ENCODE assay signal across 9 cellular contexts in genomic region chr14:67738740-67739504, GRCh38. TPM values are rescaled to one million over a fixed set of nuclear protein-coding genes. Genes with fewer than 3 reads are reported as not detected.
A peak's percentile ranks its signal among the peaks of the same experiment; 100 is the strongest.
DNase-seq lines count a peak whose midpoint lies in the region; ATAC-seq, FAIRE-seq and TF ChIP-seq lines count a peak whose summit lies in the region.
"Had no signal": no experiment of that assay in that cellular context is flagged by ENCODE, and none has a peak within 500 bp of the region (broad histone marks: within the 10 kb centered on the region; RNA-seq: fewer than 3 reads in every experiment).

No MANE protein-coding gene starts in this region.

- H3K4me3 ChIP-seq in SK-N-MC (no peak overlapping the region), thoracic aorta (no peak overlapping the region)

- no peaks in the 10 kb centered on the region for H3K9me3 ChIP-seq in SK-N-MC (ENCODE audit: low read depth, low read length)
- no peaks in the 10 kb centered on the region for H3K9me3 ChIP-seq in thoracic aorta

- no peak for FAIRE-seq in GM19239 (lab: Jason Lieb, UNC)

- H3K9ac ChIP-seq in SK-N-MC (ENCODE audit: insufficient read length), result no peak overlapping the region

- H3K27ac ChIP-seq in SK-N-MC (no peak overlapping the region), thoracic aorta (no peak overlapping the region)

- H3K36me3 ChIP-seq in SK-N-MC (ENCODE audit: insufficient read depth, low read length) (no peaks in the 10 kb centered on the region), thoracic aorta (no peaks in the 10 kb centered on the region)

- ATAC-seq in thoracic aorta (ENCODE audit: insufficient number of reproducible peaks, low FRiP score, low read depth) (peak; percentile 83), HG02678 (IDR thresholded peaks at IDR 0.05; ENCODE audit: unreplicated experiment) (no peak)

- no peaks in the 10 kb centered on the region for H3K4me1 ChIP-seq in thoracic aorta (ENCODE audit: control insufficient read depth in 1 of 2, low read depth in 2 of 2)

- TF ChIP-seq CTCF in thoracic aorta (IDR thresholded peaks at IDR 0.05) (no peak), GM10266 (IDR thresholded peaks at IDR 0.05; ENCODE audit: control insufficient read depth, insufficient read depth, low read depth, missing control alignments) (no peak)

- DNase-seq in NOMO-1 treated with DMSO at 0.1 percent for 48 hours (lab: John Stamatoyannopoulos, UW; ENCODE audit: unreplicated experiment) (peak; percentile 49), NOMO-1 treated with dmso at 0.1 percent for 144 hours (lab: John Stamatoyannopoulos, UW; ENCODE audit: unreplicated experiment) (no peak), SK-N-MC (ENCODE audit: low read depth, low spot score) (peak; percentile 22), glomerular visceral epithelial cell (ENCODE audit: extremely low spot score) (peak; percentile 76), thoracic aorta (ENCODE audit: low spot score) (peak; percentile 40), GM10266 (ENCODE audit: extremely low spot score) (no peak), GM19239 (ENCODE audit: insufficient read length, low spot score) (no peak)
- DNase-seq: NK-92 treated with Interleukin-12 subunit alpha and Interleukin-12 subunit beta, amount 100 ng/mL, for 24 hours had no signal

- no peaks in the 10 kb centered on the region for H3K27me3 ChIP-seq in thoracic aorta (replicated peaks; ENCODE audit: insufficient read depth)

RNA-seq across cellular contexts. Expression of gene RDH12, which starts 37.2 kb away (rescaled TPM):
- total RNA-seq in thoracic aorta, result not detected

RNA-seq across cellular contexts. Expression of gene RDH11, which starts 43.4 kb away (rescaled TPM):
- 10 to 100 TPM; 43.2 to 51.6 TPM for total RNA-seq in thoracic aorta

Comparison
In these comparisons a context has a peak if more than half of its experiments do, and no peak if none do; other contexts are left out.
1. DNase-seq: peak in NOMO-1 treated with DMSO at 0.1 percent for 48 hours (single experiment), SK-N-MC (single experiment), glomerular visceral epithelial cell (single experiment) and thoracic aorta (single experiment); none in NOMO-1 treated with dmso at 0.1 percent for 144 hours (single experiment), GM10266 (single experiment) and GM19239 (single experiment).